8 cellular contexts compared by ENCODE assay signal in genomic region chr2:224925822-224926124, GRCh38.
DNase-seq lines count a peak whose midpoint lies in the region; ATAC-seq and TF ChIP-seq lines count a peak whose summit lies in the region.

No MANE protein-coding gene starts in this region.

- H3K27me3 ChIP-seq in BLaER1 treated with 17β-estradiol and CSF1 and Interleukin-3, amounts not matched to agents 10 nM and 100 nM: no peaks in the 10 kb centered on the region
- no peaks in the 10 kb centered on the region for H3K27me3 ChIP-seq in SJSA1 (replicated peaks)
- H3K27me3 ChIP-seq in body of pancreas: no peaks in the 10 kb centered on the region

- no peak for TF ChIP-seq POLR2A in body of pancreas (IDR thresholded peaks at IDR 0.05)

- H3K9me3 ChIP-seq in BLaER1 treated with 17β-estradiol and CSF1 and Interleukin-3, amounts not matched to agents 10 nM and 100 nM (replicated peaks in 1 of 11): no peaks in the 10 kb centered on the region
- H3K9me3 ChIP-seq in SJSA1 (replicated peaks) (no peaks in the 10 kb centered on the region), body of pancreas (no peaks in the 10 kb centered on the region)

- intact Hi-C loops in body of pancreas (cut with DNase I): no loop called here

- H4K20me1 ChIP-seq in BLaER1 treated with 17β-estradiol and CSF1 and Interleukin-3, amounts not matched to agents 10 nM and 100 nM: peaks cover 0 to 98% (median 31%) of the 10 kb centered on the region in 11 experiments; a peak in 12 of 22 replicates

- peak in 1 of 2 experiments; percentile 28 for DNase-seq in SJSA1 (ENCODE audit: low read depth in 1 of 2, low spot score in 2 of 2)
- peak; percentile 39 to 61 for DNase-seq in foreskin fibroblast
- no peak for DNase-seq in body of pancreas
- no peak for DNase-seq in islet precursor cell

- peaks cover 21 to 87% (median 75%) of the 10 kb centered on the region in 11 experiments for H3K36me3 ChIP-seq in BLaER1 treated with 17β-estradiol and CSF1 and Interleukin-3, amounts not matched to agents 10 nM and 100 nM
- H3K36me3 ChIP-seq in SJSA1 (peaks cover 37% of the 10 kb centered on the region), body of pancreas (replicated peaks in 1 of 2; ENCODE audit: insufficient read depth in 1 of 2, low read depth in 2 of 2) (no peaks in the 10 kb centered on the region)

- no peak overlapping the region for H3K9ac ChIP-seq in BLaER1 treated with 17β-estradiol and CSF1 and Interleukin-3, amounts not matched to agents 10 nM and 100 nM

- peak overlapping the region in 10 of 11 experiments; percentile 3 to 90 (median 66); a peak in 17 of 22 replicates for H3K27ac ChIP-seq in BLaER1 treated with 17β-estradiol and CSF1 and Interleukin-3, amounts not matched to agents 10 nM and 100 nM
- H3K27ac ChIP-seq in SJSA1 (peak overlapping the region; percentile 69), body of pancreas (no peak overlapping the region)

- ATAC-seq in GM21717 (IDR thresholded peaks at IDR 0.05; ENCODE audit: unreplicated experiment) (peak; percentile 43), GM21367 (IDR thresholded peaks at IDR 0.05; ENCODE audit: unreplicated experiment) (no peak), body of pancreas (no peak), HG03139 (IDR thresholded peaks at IDR 0.05; ENCODE audit: unreplicated experiment) (no peak)

- H3K4me1 ChIP-seq in BLaER1 treated with 17β-estradiol and CSF1 and Interleukin-3, amounts not matched to agents 10 nM and 100 nM: peaks cover 81 to 98% (median 89%) of the 10 kb centered on the region in 10 experiments
- peaks cover 36% of the 10 kb centered on the region for H3K4me1 ChIP-seq in SJSA1 (replicated peaks)
- no peaks in the 10 kb centered on the region for H3K4me1 ChIP-seq in body of pancreas

- no peak overlapping the region for H3K4me3 ChIP-seq in BLaER1 treated with 17β-estradiol and CSF1 and Interleukin-3, amounts not matched to agents 10 nM and 100 nM
- H3K4me3 ChIP-seq in SJSA1 (no peak overlapping the region), foreskin fibroblast (ENCODE audit: low read depth in 1 of 2, low read length in 2 of 2) (no peak overlapping the region), body of pancreas (no peak overlapping the region)

- H3K4me2 ChIP-seq in BLaER1 treated with 17β-estradiol and CSF1 and Interleukin-3, amounts not matched to agents 10 nM and 100 nM: peak overlapping the region in 10 of 11 experiments; percentile 4 to 97 (median 79); a peak in 17 of 22 replicates

- TF ChIP-seq CTCF in foreskin fibroblast (IDR thresholded peaks at IDR 0.05; ENCODE audit: low read depth, low read length): no peak
- TF ChIP-seq CTCF in body of pancreas (IDR thresholded peaks at IDR 0.05): no peak

Comparison
In these comparisons a context has a peak if more than half of its experiments do, and no peak if none do; other contexts are left out.
1. H3K27ac ChIP-seq: peak in BLaER1 treated with 17β-estradiol and CSF1 and Interleukin-3, amounts not matched to agents 10 nM and 100 nM (10 of 11) and SJSA1 (single experiment); none in body of pancreas (0 of 4).
2. DNase-seq: peak in foreskin fibroblast (2 of 2); none in body of pancreas (0 of 4) and islet precursor cell (single experiment).